ENCODE assay signal across 1 cellular context in the genomic region with DNA sequence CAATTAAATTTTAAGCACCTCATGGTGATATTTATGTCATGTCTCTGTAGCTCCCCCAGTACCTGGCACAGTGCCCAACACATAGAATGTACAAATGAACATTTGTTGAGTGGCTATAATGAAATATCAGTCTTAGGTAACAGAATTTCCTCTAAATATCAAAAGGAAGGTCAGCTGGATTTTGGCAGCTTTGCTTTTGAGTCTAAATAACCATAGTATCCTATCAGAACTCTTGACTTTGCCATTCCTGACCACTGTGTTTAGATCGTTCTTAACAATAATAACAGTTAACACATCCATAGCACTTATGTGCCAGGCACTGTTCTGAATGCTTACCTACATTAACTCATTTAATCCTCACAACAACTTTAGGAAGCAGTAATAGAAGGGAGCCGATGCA.
TF ChIP-seq lines count a peak whose summit lies in the region.

No MANE protein-coding gene starts in this region.

TF ChIP-seq in IMR-90, 13 proteins besides CTCF, POLR2A, EP300 and RAD21:
- TF ChIP-seq MAZ (IDR thresholded peaks at IDR 0.05; ENCODE audit: borderline replicate concordance, low read depth, low read length) = no peak
